ENCODE assay signal across 6 cellular contexts in genomic region chr11:62671272-62671603, GRCh38. TPM values are rescaled to one million over a fixed set of nuclear protein-coding genes. Genes with fewer than 3 reads are reported as not detected.
DNase-seq lines count a peak whose midpoint lies in the region; ATAC-seq and TF ChIP-seq lines count a peak whose summit lies in the region.

No MANE protein-coding gene starts in this region.

- DNase-seq in NCI-H2171 (lab: John Stamatoyannopoulos, UW) (peak; percentile 66), NCI-H2171 treated with DMSO at 0.1 percent for 48 hours (lab: John Stamatoyannopoulos, UW) (no peak), WTC11 (ENCODE audit: low spot score) (no peak), left lung (peak in 1 of 2 donors; percentile 57), foreskin melanocyte (no peak), DMS153 (lab: John Stamatoyannopoulos, UW) (no peak)

- peaks cover 26 to 62% of the 10 kb centered on the region in 2 donors for H3K4me1 ChIP-seq in left lung

- peaks cover 34% of the 10 kb centered on the region for H3K36me3 Mint-ChIP-seq in WTC11

- ATAC-seq in WTC11 (no peak; the same call in 1 of the 2 replicates), left lung (peak; percentile 45)

- CTCF ChIA-PET in WTC11 (lab: Charles Lee): interaction anchor here (0.6 to 1.9 kb wide), 15 partner anchors 8 to 128 kb away, joined by 3 to 13 read pairs (median 5); partner anchors contain the start of genes BSCL2, EML3, GNG3 and HNRNPUL2

- intact Hi-C loops in left lung (cut with DNase I): no loop called here

- peak overlapping the region; percentile 98 for H3K27ac Mint-ChIP-seq in WTC11

- TF ChIP-seq CTCF in WTC11 (IDR thresholded peaks at IDR 0.05): no peak
- TF ChIP-seq CTCF in left lung (IDR thresholded peaks at IDR 0.05): no peak

- H3K9me3 Mint-ChIP-seq in WTC11: no peaks in the 10 kb centered on the region

- peak overlapping the region; percentile 63 to 70 for H3K4me3 ChIP-seq in left lung

- H3K27me3 Mint-ChIP-seq in WTC11 (ENCODE audit: low read depth): no peaks in the 10 kb centered on the region

- peaks cover 0 to 45% of the 10 kb centered on the region in 2 donors for H3K36me3 ChIP-seq in left lung

- H3K27me3 ChIP-seq in left lung: no peaks in the 10 kb centered on the region

- no peaks in the 10 kb centered on the region for H3K9me3 ChIP-seq in left lung

- H3K4me3 Mint-ChIP-seq in WTC11: peak overlapping the region; percentile 98

- peak overlapping the region; percentile 90 to 91 for H3K27ac ChIP-seq in left lung

- POLR2A ChIA-PET in WTC11 (lab: Charles Lee): interaction anchor here (0.6 to 2.8 kb wide), 17 partner anchors 12 to 185 kb away, joined by 3 to 35 read pairs (median 7); partner anchors contain the start of genes B3GAT3, BSCL2, GANAB and GNG3

- peaks cover 28% of the 10 kb centered on the region for H3K4me1 Mint-ChIP-seq in WTC11

TF ChIP-seq in WTC11, 78 proteins besides CTCF, POLR2A, EP300 and RAD21:
- TF ChIP-seq ZNF532 (CRISPR knock-in tag; IDR thresholded peaks at IDR 0.05; ENCODE audit: borderline replicate concordance): no peak
- TF ChIP-seq IRF2 (CRISPR knock-in tag; IDR thresholded peaks at IDR 0.05; ENCODE audit: borderline replicate concordance, low read depth): no peak
- TF ChIP-seq ZNF138 (CRISPR knock-in tag; conservative IDR thresholded peaks at IDR 0.05): no peak
- 0 out of 2 replicates have a peak, but pooled peaks have one; percentile 9 for TF ChIP-seq NFE2L1 (CRISPR knock-in tag; IDR thresholded peaks at IDR 0.05)
- TF ChIP-seq ZNF281 (CRISPR knock-in tag; IDR thresholded peaks at IDR 0.05): 0 out of 2 replicates have a peak, but pooled peaks have one; percentile 54
- TF ChIP-seq MYBL2 (CRISPR knock-in tag; IDR thresholded peaks at IDR 0.05): no peak
- no peak; the same call in 1 of the 2 replicates for TF ChIP-seq ATF1 (CRISPR knock-in tag; IDR thresholded peaks at IDR 0.05)
- TF ChIP-seq TEAD4 (CRISPR knock-in tag; IDR thresholded peaks at IDR 0.05): no peak; the same call in 1 of the 2 replicates

RNA-seq across cellular contexts. Expression of gene UQCC3, which starts 0.2 kb away (rescaled TPM):
- 17.7 to 18.7 TPM (median 18.1 TPM) in 3 replicates for total RNA-seq in WTC11 (2021)
- 1 to 10 TPM; 6.6 to 6.7 TPM for total RNA-seq in left lung

RNA-seq across cellular contexts. Expression of gene LBHD1, which starts 0.8 kb away (rescaled TPM):
- total RNA-seq in WTC11 (2021) (4.2 to 6.3 TPM (median 5.1 TPM) in 3 replicates), left lung (1 to 10 TPM; 6.0 to 8.2 TPM)

RNA-seq across cellular contexts. Expression of gene CSKMT, which starts 6.1 kb away (rescaled TPM):
- 60.7 to 75.6 TPM (median 60.9 TPM) in 3 replicates for total RNA-seq in WTC11 (2021)
- total RNA-seq in left lung: 10 to 100 TPM; 12.8 to 21.8 TPM

RNA-seq across cellular contexts. Expression of gene C11orf98, which starts 6.2 kb away (rescaled TPM):
- total RNA-seq in WTC11 (2021): 132 to 154 TPM (median 137 TPM) in 3 replicates
- total RNA-seq in left lung: 10 to 100 TPM; 46.2 to 65.5 TPM

RNA-seq across cellular contexts. Expression of gene UBXN1, which starts 7.6 kb away (rescaled TPM):
- 128 to 135 TPM (median 128 TPM) in 3 replicates for total RNA-seq in WTC11 (2021)
- 10 to 100 TPM; 67.5 to 74.4 TPM for total RNA-seq in left lung
